1 cellular context compared by ENCODE assay signal in genomic region chr15:68199340-68199739, GRCh38.
TF ChIP-seq lines count a peak whose summit lies in the region.

No MANE protein-coding gene starts in this region.

TF ChIP-seq in SK-N-SH, 30 proteins besides CTCF, POLR2A, EP300 and RAD21 (continued from another document):
- TF ChIP-seq, protein P1, sequence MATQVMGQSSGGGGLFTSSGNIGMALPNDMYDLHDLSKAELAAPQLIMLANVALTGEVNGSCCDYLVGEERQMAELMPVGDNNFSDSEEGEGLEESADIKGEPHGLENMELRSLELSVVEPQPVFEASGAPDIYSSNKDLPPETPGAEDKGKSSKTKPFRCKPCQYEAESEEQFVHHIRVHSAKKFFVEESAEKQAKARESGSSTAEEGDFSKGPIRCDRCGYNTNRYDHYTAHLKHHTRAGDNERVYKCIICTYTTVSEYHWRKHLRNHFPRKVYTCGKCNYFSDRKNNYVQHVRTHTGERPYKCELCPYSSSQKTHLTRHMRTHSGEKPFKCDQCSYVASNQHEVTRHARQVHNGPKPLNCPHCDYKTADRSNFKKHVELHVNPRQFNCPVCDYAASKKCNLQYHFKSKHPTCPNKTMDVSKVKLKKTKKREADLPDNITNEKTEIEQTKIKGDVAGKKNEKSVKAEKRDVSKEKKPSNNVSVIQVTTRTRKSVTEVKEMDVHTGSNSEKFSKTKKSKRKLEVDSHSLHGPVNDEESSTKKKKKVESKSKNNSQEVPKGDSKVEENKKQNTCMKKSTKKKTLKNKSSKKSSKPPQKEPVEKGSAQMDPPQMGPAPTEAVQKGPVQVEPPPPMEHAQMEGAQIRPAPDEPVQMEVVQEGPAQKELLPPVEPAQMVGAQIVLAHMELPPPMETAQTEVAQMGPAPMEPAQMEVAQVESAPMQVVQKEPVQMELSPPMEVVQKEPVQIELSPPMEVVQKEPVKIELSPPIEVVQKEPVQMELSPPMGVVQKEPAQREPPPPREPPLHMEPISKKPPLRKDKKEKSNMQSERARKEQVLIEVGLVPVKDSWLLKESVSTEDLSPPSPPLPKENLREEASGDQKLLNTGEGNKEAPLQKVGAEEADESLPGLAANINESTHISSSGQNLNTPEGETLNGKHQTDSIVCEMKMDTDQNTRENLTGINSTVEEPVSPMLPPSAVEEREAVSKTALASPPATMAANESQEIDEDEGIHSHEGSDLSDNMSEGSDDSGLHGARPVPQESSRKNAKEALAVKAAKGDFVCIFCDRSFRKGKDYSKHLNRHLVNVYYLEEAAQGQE (IDR thresholded peaks at IDR 0.05; ENCODE audit: low read depth, low read length), result no peak
- no peak for TF ChIP-seq YY1 (IDR thresholded peaks at IDR 0.05; ENCODE audit: low read depth)
- TF ChIP-seq NRF1 (IDR thresholded peaks at IDR 0.05; ENCODE audit: low read depth, low read length), result no peak
